In the genomic region with DNA sequence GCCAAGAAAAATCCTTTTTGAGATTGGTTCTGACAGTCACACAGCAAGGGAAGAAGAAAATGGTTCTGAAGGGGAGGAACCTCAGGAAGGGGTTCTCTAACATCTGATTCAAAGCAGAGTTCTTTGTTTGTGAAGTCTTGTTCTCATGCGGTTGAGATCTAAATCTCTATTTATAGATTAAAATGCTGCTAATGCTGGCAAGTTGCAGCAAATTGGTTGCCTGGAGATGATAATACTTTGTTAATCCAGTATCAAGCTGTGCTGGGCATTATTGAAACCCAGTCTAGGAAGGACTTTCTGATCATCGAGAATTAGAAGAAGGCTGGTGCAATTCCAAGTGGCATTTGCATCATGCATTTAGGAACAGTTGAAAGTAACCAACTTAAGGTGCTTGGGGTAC, we compare ENCODE assay signal across 21 cellular contexts. TPM values are rescaled to one million over a fixed set of nuclear protein-coding genes. Genes with fewer than 3 reads are reported as not detected.
"Had no signal": no experiment of that assay in that cellular context is flagged by ENCODE, and none has a peak within 500 bp of the region (broad histone marks: within the 10 kb centered on the region; RNA-seq: fewer than 3 reads in every experiment).

No MANE protein-coding gene starts in this region.

- ATAC-seq: activated CD8-positive, alpha-beta memory T cell treated with anti-CD3 and anti-CD28 coated beads, Interleukin-2, amount 10 ng/mL, durations not matched to agents 7 days and 5 days; activated naive CD4-positive, alpha-beta T cell treated with anti-CD3 and anti-CD28 coated beads, Interleukin-2, amount 50 U/mL, for 72 hours; activated T-cell treated with anti-CD3 and anti-CD28 coated beads, Interleukin-2, amount 50 U/mL, for 4 hours; esophagus mucosa; heart left ventricle had no signal

- H3K27ac Mint-ChIP-seq: activated CD8-positive, alpha-beta memory T cell treated with anti-CD3 and anti-CD28 coated beads, Interleukin-2, amount 10 ng/mL, durations not matched to agents 7 days and 5 days; activated naive CD4-positive, alpha-beta T cell treated with anti-CD3 and anti-CD28 coated beads, Interleukin-2, amount 50 U/mL, for 72 hours; stimulated activated naive CD8-positive, alpha-beta T cell treated with anti-CD3 and anti-CD28 coated beads, Interleukin-15, Interleukin-2, amounts not matched to agents 100 ng/mL and 50 ng/mL, for 24 hours had no signal

- H3K4me1 ChIP-seq: parathyroid adenoma had no signal

- H3K27me3 ChIP-seq: breast epithelium, heart left ventricle, left lung had no signal

- H3K9me3 Mint-ChIP-seq: activated naive CD4-positive, alpha-beta T cell treated with anti-CD3 and anti-CD28 coated beads, Interleukin-2, amount 50 U/mL, for 72 hours; activated T-cell treated with anti-CD3 and anti-CD28 coated beads, Interleukin-2, amount 50 U/mL, for 4 hours; stimulated activated naive CD8-positive, alpha-beta T cell treated with anti-CD3 and anti-CD28 coated beads, Interleukin-15, Interleukin-2, amounts not matched to agents 100 ng/mL and 50 ng/mL, for 24 hours had no signal

- H3K36me3 Mint-ChIP-seq: activated CD8-positive, alpha-beta memory T cell treated with anti-CD3 and anti-CD28 coated beads, Interleukin-2, amount 10 ng/mL, durations not matched to agents 7 days and 5 days; activated naive CD4-positive, alpha-beta T cell treated with anti-CD3 and anti-CD28 coated beads, Interleukin-2, amount 50 U/mL, for 72 hours had no signal

- H3K36me3 ChIP-seq: breast epithelium, heart left ventricle, left lung had no signal

- H3K9ac ChIP-seq: parathyroid adenoma had no signal

- H3K4me3 ChIP-seq: breast epithelium, dorsolateral prefrontal cortex, heart left ventricle, left lung had no signal

- H3K4me1 Mint-ChIP-seq: activated CD8-positive, alpha-beta memory T cell treated with anti-CD3 and anti-CD28 coated beads, Interleukin-2, amount 10 ng/mL, durations not matched to agents 7 days and 5 days had no signal

- H2AFZ ChIP-seq: parathyroid adenoma had no signal

- H3K4me3 Mint-ChIP-seq: activated CD8-positive, alpha-beta memory T cell treated with anti-CD3 and anti-CD28 coated beads, Interleukin-2, amount 10 ng/mL, durations not matched to agents 7 days and 5 days; activated T-cell treated with anti-CD3 and anti-CD28 coated beads, Interleukin-2, amount 50 U/mL, for 4 hours; stimulated activated naive CD8-positive, alpha-beta T cell treated with anti-CD3 and anti-CD28 coated beads, Interleukin-15, Interleukin-2, amounts not matched to agents 100 ng/mL and 50 ng/mL, for 24 hours had no signal

- H3K79me2 ChIP-seq: parathyroid adenoma had no signal

- DNase-seq: activated CD4-positive, alpha-beta T cell treated with anti-CD3 and anti-CD28 coated beads, Interleukin-2, amount 50 U/mL, for 48 hours; activated CD4-positive, CD25-positive, alpha-beta regulatory T cell treated with anti-CD3 and anti-CD28 coated beads, Interleukin-2, amount 50 U/mL, for 72 hours; activated CD8-positive, alpha-beta memory T cell treated with anti-CD3 and anti-CD28 coated beads, Interleukin-2, amount 10 ng/mL, durations not matched to agents 7 days and 5 days; activated effector memory CD4-positive, alpha-beta T cell treated with anti-CD3 and anti-CD28 coated beads, Interleukin-2, amount 50 U/mL, for 16 hours; activated T-cell treated with anti-CD3 and anti-CD28 coated beads, Interleukin-2, amount 50 U/mL, for 4 hours; amygdala; dorsolateral prefrontal cortex; heart left ventricle; islet precursor cell; left lung; mesendoderm; stimulated activated CD4-positive, alpha-beta T cell treated with anti-CD3 and anti-CD28 coated beads, Interleukin-15, amount 100 ng/mL, for 24 hours; stimulated activated CD4-positive, alpha-beta T cell treated with anti-CD3 and anti-CD28 coated beads, Interleukin-4, amount 100 ng/mL, for 24 hours had no signal

- H3K27ac ChIP-seq: dorsolateral prefrontal cortex, heart left ventricle, parathyroid adenoma had no signal

- H3K9me3 ChIP-seq: breast epithelium, heart left ventricle, left lung had no signal

- FAIRE-seq: frontal cortex had no signal

RNA-seq across cellular contexts. Expression of a gene that starts 34.0 kb away (rescaled TPM):
- total RNA-seq: frontal cortex, temporal lobe had no signal
- polyA plus RNA-seq: neural cell had no signal
